In the genomic region with DNA sequence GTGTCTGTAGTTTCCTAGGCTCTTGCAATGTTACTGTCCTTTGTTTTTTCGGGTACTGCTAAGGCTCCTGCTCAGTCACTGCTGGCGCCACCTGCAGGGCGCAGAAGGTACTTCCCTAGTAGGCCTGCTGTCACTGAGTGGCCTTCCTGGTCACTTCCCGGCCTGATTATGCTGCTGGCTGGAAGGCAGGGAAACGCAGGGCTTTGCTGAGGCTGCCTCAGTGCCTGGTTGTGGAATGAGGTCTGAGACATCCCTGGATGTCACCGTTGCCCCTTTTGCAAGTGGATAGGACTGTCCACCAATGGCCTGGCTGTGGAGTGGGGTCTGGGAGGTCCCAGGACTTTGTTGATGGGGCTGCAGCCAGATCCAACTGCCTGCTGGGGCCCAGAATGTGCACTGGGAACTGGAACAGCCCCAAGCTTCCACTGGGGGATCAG, we compare ENCODE assay signal across 8 cellular contexts. TPM values are rescaled to one million over a fixed set of nuclear protein-coding genes. Genes with fewer than 3 reads are reported as not detected.
A peak's percentile ranks its signal among the peaks of the same experiment; 100 is the strongest.
DNase-seq lines count a peak whose midpoint lies in the region; ATAC-seq and TF ChIP-seq lines count a peak whose summit lies in the region.

No MANE protein-coding gene starts in this region.

- no peaks in the 10 kb centered on the region for H3K27me3 ChIP-seq in H7 (ENCODE audit: control insufficient read depth, insufficient read depth, low read length)

- no peak overlapping the region for H3K27ac Mint-ChIP-seq in T-helper 17 cell
- H3K27ac Mint-ChIP-seq in brain: peak overlapping the region in 1 of 5 experiments; percentile 21

- no peaks in the 10 kb centered on the region for H3K36me3 Mint-ChIP-seq in T-helper 17 cell (ENCODE audit: low read depth)
- no peaks in the 10 kb centered on the region for H3K36me3 Mint-ChIP-seq in brain

- intact Hi-C loops in left colon (cut with DNase I, micrococcal nuclease): no loop called here

- peaks cover 15% of the 10 kb centered on the region for H3K4me1 Mint-ChIP-seq in T-helper 17 cell
- no peaks in the 10 kb centered on the region for H3K4me1 Mint-ChIP-seq in brain

- H3K9me3 ChIP-seq in T-helper 17 cell (ENCODE audit: control insufficient read depth, low read length, poor library complexity, severe bottlenecking): no peaks in the 10 kb centered on the region

- H3K27me3 Mint-ChIP-seq in T-helper 17 cell (peaks cover 6% of the 10 kb centered on the region), brain (no peaks in the 10 kb centered on the region)

- H3K4me3 Mint-ChIP-seq in T-helper 17 cell: no peak overlapping the region
- peak overlapping the region in 1 of 5 experiments; percentile 31 for H3K4me3 Mint-ChIP-seq in brain

- no peaks in the 10 kb centered on the region for H3K9me3 Mint-ChIP-seq in brain

- DNase-seq in NCI-H146 (lab: John Stamatoyannopoulos, UW) (peak; percentile 17), NCI-H146 treated with DMSO at 0.1 percent for 48 hours (lab: John Stamatoyannopoulos, UW; ENCODE audit: unreplicated experiment) (no peak), H7 (peak; percentile 75), LHCN-M2 (ENCODE audit: low read depth) (peak; percentile 50), T-helper 17 cell (peak; percentile 51 to 67 (median 52)), left colon (peak; percentile 70 to 87)
- peak; percentile 10 to 26 for DNase-seq in stimulated activated CD8-positive, alpha-beta memory T cell treated with anti-CD3 and anti-CD28 coated beads, Interleukin-7, amount 100 ng/mL, for 48 hours (ENCODE audit: extremely low read depth in 1 of 2, low read depth in 1 of 2)

- peak; percentile 93 for ATAC-seq in T-helper 17 cell
- ATAC-seq in left colon: peak; percentile 89

- no peaks in the 10 kb centered on the region for H3K36me3 ChIP-seq in H7 (replicated peaks; ENCODE audit: control insufficient read depth, insufficient read depth, low read length)

- TF ChIP-seq CTCF in brain (conservative IDR thresholded peaks at IDR 0.05): peak; percentile 44 to 68

- H3K4me3 ChIP-seq in H7 (ENCODE audit: insufficient read depth, low read depth, low read length): no peak overlapping the region

RNA-seq across cellular contexts. Expression of a gene that starts 13.1 kb away (rescaled TPM):
- 0.10 TPM in 1 of 2 replicates, not detected in the other for total RNA-seq in H7 (2014; rRNA removed; shearing (Covaris generic))
- total RNA-seq in LHCN-M2 (2014; rRNA removed): 0.23 and 0.32 TPM in 2 replicates
- not detected for polyA plus RNA-seq in LHCN-M2 (2012)
- not detected for total RNA-seq in T-helper 17 cell
- polyA plus RNA-seq in brain (ENCODE audit: insufficient read depth, low read depth, low replicate concordance): not detected
- not detected for total RNA-seq in left colon
